In genomic region chr6:28884423-28885148, GRCh38 we compare ENCODE assay signal across 8 cellular contexts. TPM values are rescaled to one million over a fixed set of nuclear protein-coding genes. Genes with fewer than 3 reads are reported as not detected.
DNase-seq lines count a peak whose midpoint lies in the region; ATAC-seq and TF ChIP-seq lines count a peak whose summit lies in the region.

No MANE protein-coding gene starts in this region.

- H3K27ac ChIP-seq in naive thymus-derived CD4-positive, alpha-beta T cell (ENCODE audit: low read depth, low read length) = peak overlapping the region; percentile 45

- H3K27me3 ChIP-seq in naive thymus-derived CD4-positive, alpha-beta T cell (ENCODE audit: control insufficient read depth in 2 of 2, insufficient read depth in 2 of 2, low read length in 2 of 2) = no peaks in the 10 kb centered on the region

- H3K36me3 ChIP-seq in naive thymus-derived CD4-positive, alpha-beta T cell (ENCODE audit: control insufficient read depth in 2 of 3, insufficient read depth in 3 of 3, low read length in 3 of 3) = no peaks in the 10 kb centered on the region

- peaks cover 7 to 27% (median 18%) of the 10 kb centered on the region in 7 donors for H3K9me3 Mint-ChIP-seq in CD14-positive monocyte
- peaks cover 0 to 36% (median 13%) of the 10 kb centered on the region in 11 donors for H3K9me3 Mint-ChIP-seq in naive thymus-derived CD4-positive, alpha-beta T cell

- intact Hi-C loops in CD14-positive monocyte (cut with micrococcal nuclease) = no loop called here
- intact Hi-C loops in naive thymus-derived CD4-positive, alpha-beta T cell (cut with micrococcal nuclease) = loop anchor here (1.0 to 5.0 kb wide), 8 partner anchors 12 to 1132 kb away; partner anchors contain the start of gene TRIM27 (in 2 of the 2)

- CTCF ChIA-PET in naive thymus-derived CD4-positive, alpha-beta T cell (lab: Charles Lee) = interaction anchor here (0.9 to 3.5 kb wide), 6 partner anchors 10 to 1013 kb away, joined by 3 to 20 read pairs (median 5); a partner anchor contains a TSS

- H3K27ac Mint-ChIP-seq in CD14-positive monocyte = no peak overlapping the region
- H3K27ac Mint-ChIP-seq in naive thymus-derived CD4-positive, alpha-beta T cell = peak overlapping the region; percentile 61 to 95 (median 90)

- peaks cover 0 to 6% (median 0%) of the 10 kb centered on the region in 3 experiments for H3K9me3 ChIP-seq in naive thymus-derived CD4-positive, alpha-beta T cell (ENCODE audit: control insufficient read depth in 2 of 3, low read length in 3 of 3)

- H3K4me3 ChIP-seq in naive thymus-derived CD4-positive, alpha-beta T cell (ENCODE audit: low read length) = peak overlapping the region; percentile 46

- H3K27me3 Mint-ChIP-seq in CD14-positive monocyte (ENCODE audit: low read depth in 3 of 3) = peaks cover 15 to 35% (median 28%) of the 10 kb centered on the region in 3 donors
- H3K27me3 Mint-ChIP-seq in naive thymus-derived CD4-positive, alpha-beta T cell = peaks cover 0 to 19% (median 0%) of the 10 kb centered on the region in 5 donors

- H3K4me3 Mint-ChIP-seq in CD14-positive monocyte = peak overlapping the region; percentile 69 to 90
- H3K4me3 Mint-ChIP-seq in naive thymus-derived CD4-positive, alpha-beta T cell = peak overlapping the region; percentile 74 to 86 (median 82)

- peaks cover 32% of the 10 kb centered on the region for H3K4me1 Mint-ChIP-seq in CD14-positive monocyte
- H3K4me1 Mint-ChIP-seq in naive thymus-derived CD4-positive, alpha-beta T cell = peaks cover 17 to 53% (median 48%) of the 10 kb centered on the region in 7 donors

- DNase-seq in CD14-positive monocyte (ENCODE audit: low spot score) (no peak), NOMO-1 treated with dmso at 0.1 percent for 144 hours (lab: John Stamatoyannopoulos, UW; ENCODE audit: unreplicated experiment) (peak; percentile 47), activated T-cell treated with anti-CD3 and anti-CD28 coated beads for 24 hours (ENCODE audit: low read depth) (peak; percentile 65), AG08396 (ENCODE audit: low spot score) (no peak), NCI-H128 (lab: John Stamatoyannopoulos, UW; ENCODE audit: unreplicated experiment) (no peak)
- DNase-seq in naive thymus-derived CD4-positive, alpha-beta T cell = peak; percentile 42 to 95 (median 91)

- POLR2A ChIA-PET in naive thymus-derived CD4-positive, alpha-beta T cell (lab: Charles Lee) = interaction anchor here (0.6 to 19.5 kb wide), 23 partner anchors 9 to 1738 kb away, joined by 3 to 459 read pairs (median 5); partner anchors contain the start of gene TRIM27

- H3K4me1 ChIP-seq in naive thymus-derived CD4-positive, alpha-beta T cell (ENCODE audit: control insufficient read depth in 2 of 2, insufficient read depth in 2 of 2, low read length in 2 of 2) = peaks cover 8 to 26% of the 10 kb centered on the region in 2 donors

- TF ChIP-seq CTCF in CD14-positive monocyte (IDR thresholded peaks at IDR 0.05) = no peak

- H3K36me3 Mint-ChIP-seq in CD14-positive monocyte = no peaks in the 10 kb centered on the region
- H3K36me3 Mint-ChIP-seq in naive thymus-derived CD4-positive, alpha-beta T cell = peaks cover 0 to 16% (median 0%) of the 10 kb centered on the region in 5 donors

- peak; percentile 94 for ATAC-seq in naive thymus-derived CD4-positive, alpha-beta T cell
- ATAC-seq in HG03457 (IDR thresholded peaks at IDR 0.05; ENCODE audit: unreplicated experiment) = no peak
- ATAC-seq in GM19463 (IDR thresholded peaks at IDR 0.05; ENCODE audit: unreplicated experiment) = no peak

RNA-seq across cellular contexts. Expression of gene TRIM27, which starts 39.2 kb away (rescaled TPM):
- polyA plus RNA-seq in CD14-positive monocyte = 10 to 100 TPM; 42.2 to 44.0 TPM
- total RNA-seq in naive thymus-derived CD4-positive, alpha-beta T cell = 10 to 100 TPM; 22.9 to 93.9 (median 67.5) TPM
- polyA plus RNA-seq in naive thymus-derived CD4-positive, alpha-beta T cell = 10 to 100 TPM; 53.0 to 82.2 TPM

Comparison
In these comparisons a context has a peak if more than half of its experiments do, and no peak if none do; other contexts are left out.
1. DNase-seq: peak in NOMO-1 treated with dmso at 0.1 percent for 144 hours (single experiment), activated T-cell treated with anti-CD3 and anti-CD28 coated beads for 24 hours (single experiment) and naive thymus-derived CD4-positive, alpha-beta T cell (9 of 9); none in CD14-positive monocyte (single experiment), AG08396 (single experiment) and NCI-H128 (single experiment).
2. H3K27ac Mint-ChIP-seq: peak in naive thymus-derived CD4-positive, alpha-beta T cell (9 of 9); none in CD14-positive monocyte (0 of 7).
3. intact Hi-C loops: an anchor here in naive thymus-derived CD4-positive, alpha-beta T cell (1.0 to 5.0 kb wide); none called in CD14-positive monocyte.